ENCODE assay signal across 15 cellular contexts in genomic region chr19:51417807-51418152, GRCh38. TPM values are rescaled to one million over a fixed set of nuclear protein-coding genes. Genes with fewer than 3 reads are reported as not detected.
A peak's percentile ranks its signal among the peaks of the same experiment; 100 is the strongest.
DNase-seq lines count a peak whose midpoint lies in the region; ATAC-seq, FAIRE-seq and TF ChIP-seq lines count a peak whose summit lies in the region.
"Had no signal": no experiment of that assay in that cellular context is flagged by ENCODE, and none has a peak within 500 bp of the region (broad histone marks: within the 10 kb centered on the region; RNA-seq: fewer than 3 reads in every experiment).

No MANE protein-coding gene starts in this region.

- H3K27ac ChIP-seq in GM12878 (ENCODE audit: control insufficient read depth, insufficient read depth): peak overlapping the region; percentile 50
- H3K27ac ChIP-seq: C4-2B, uterus had no signal

- no peaks in the 10 kb centered on the region for H3K27me3 ChIP-seq in GM12878 (replicated peaks in 1 of 2; ENCODE audit: control insufficient read depth in 2 of 2, insufficient read depth in 2 of 2, low read length in 1 of 2)
- H3K27me3 ChIP-seq: uterus had no signal

- no peaks in the 10 kb centered on the region for H4K20me1 ChIP-seq in GM12878 (ENCODE audit: control insufficient read depth, insufficient read depth)

- H3K79me2 ChIP-seq in GM12878 (ENCODE audit: control insufficient read depth, insufficient read depth, low read length): no peaks in the 10 kb centered on the region

- H3K4me1 ChIP-seq in GM12878 (ENCODE audit: control insufficient read depth, insufficient read depth, low read length): peaks cover 16% of the 10 kb centered on the region
- H3K4me1 ChIP-seq: HAP-1, uterus had no signal

- no peak for TF ChIP-seq CTCF in GM12878 (IDR thresholded peaks at IDR 0.05 in 2 of 3, conservative IDR thresholded peaks at IDR 0.05 in 1 of 3; ENCODE audit: control insufficient read depth in 2 of 3, extremely low read depth in 1 of 3, insufficient read depth in 1 of 3, low read depth in 3 of 3, low read length in 3 of 3)

- no peaks in the 10 kb centered on the region for H3K36me3 ChIP-seq in GM12878 (ENCODE audit: control insufficient read depth in 2 of 2, insufficient read depth in 2 of 2, low read length in 1 of 2)
- H3K36me3 ChIP-seq: HAP-1, uterus had no signal

- TF ChIP-seq RAD21 in GM12878 (IDR thresholded peaks at IDR 0.05; ENCODE audit: insufficient read depth, low read depth, low read length): no peak

- in situ Hi-C loops in GM12878 (cut with MboI): no loop called here

- CTCF ChIA-PET in GM12878 (lab: Yijun Ruan, JAX): interaction anchor here (0.6 to 9.7 kb wide), 18 partner anchors 9 to 360 kb away, joined by 3 to 142 read pairs (median 6); partner anchors contain the start of genes LIM2 and NKG7

- TF ChIP-seq EP300 in GM12878 (IDR thresholded peaks at IDR 0.05; ENCODE audit: borderline replicate concordance in 1 of 2, control insufficient read depth in 1 of 2, low read depth in 2 of 2, low read length in 2 of 2): no peak

- H3K9me3 ChIP-seq in GM12878 (replicated peaks; ENCODE audit: control insufficient read depth, insufficient read depth, low read length): no peaks in the 10 kb centered on the region
- H3K9me3 ChIP-seq: HAP-1, uterus had no signal

- POLR2A ChIA-PET in GM12878 (lab: Charles Lee): interaction anchor here (0.8 to 2.9 kb wide), 7 partner anchors 10 to 79 kb away, joined by 3 to 37 read pairs (median 3); partner anchors contain the start of genes LIM2 and NKG7

- no TSS peak for BruUV-seq in GM12878 (replicated peaks; lab: Mats Ljungman, UMichigan)

- peak overlapping the region; percentile 88 for H3K4me2 ChIP-seq in GM12878 (ENCODE audit: control insufficient read depth, insufficient read depth)

- RAD21 ChIA-PET in GM12878 (lab: Charles Lee; ENCODE audit: unreplicated experiment): interaction anchor here (0.6 to 5.8 kb wide), 15 partner anchors 10 to 243 kb away, joined by 3 to 51 read pairs (median 6); partner anchors contain the start of gene NKG7

- DNase-seq in GDM1 (lab: John Stamatoyannopoulos, UW) (peak; percentile 41), GM12878 (ENCODE audit: low read depth, low spot score) (no peak), NCI-H187 (lab: John Stamatoyannopoulos, UW) (no peak), SHP77 treated with DMSO at 0.1 percent for 48 hours (lab: John Stamatoyannopoulos, UW) (no peak)
- DNase-seq: kidney glomerular epithelial cell, NCI-H2029 treated with DMSO at 0.1 percent for 48 hours, PC-3, uterus had no signal

- intact Hi-C loops in GM12878 (cut with micrococcal nuclease; ENCODE audit: unreplicated experiment): loop anchor here (2.0 kb wide), 2 partner anchors 23 kb away; no protein-coding TSS in a partner anchor

- H2AFZ ChIP-seq in GM12878 (ENCODE audit: control insufficient read depth, low read depth, low read length): peak overlapping the region; percentile 78

- FAIRE-seq in GM12878 (lab: Jason Lieb, UNC): no peak

- ATAC-seq in GM19452 (IDR thresholded peaks at IDR 0.05; ENCODE audit: unreplicated experiment) (peak; percentile 24), HG03139 (IDR thresholded peaks at IDR 0.05; ENCODE audit: unreplicated experiment) (peak; percentile 11), GM12878 (peak; percentile 73), GM19324 (IDR thresholded peaks at IDR 0.05; ENCODE audit: low FRiP score, unreplicated experiment) (no peak), GM18520 (IDR thresholded peaks at IDR 0.05; ENCODE audit: unreplicated experiment) (no peak)

- H3K9ac ChIP-seq in GM12878 (ENCODE audit: control insufficient read depth, insufficient read depth, low read length): peak overlapping the region; percentile 48; the same call in 1 of the 2 replicates

- peak overlapping the region; percentile 49; the same call in 1 of the 2 replicates for H3K4me3 ChIP-seq in GM12878
- H3K4me3 ChIP-seq: HAP-1, uterus had no signal

- SMC1A ChIA-PET in GM12878 (lab: Charles Lee; ENCODE audit: uncharacterized antibody, unreplicated experiment): interaction anchor here (0.7 to 2.9 kb wide), 18 partner anchors 10 to 360 kb away, joined by 3 to 43 read pairs (median 6); no protein-coding TSS in a partner anchor

- 0% methylated on average over 3 of the region's 3 CpGs for WGBS in GM12878 (ENCODE audit: insufficient coverage, insufficient replicate concordance, low lambda C conversion rate, missing lambda C conversion rate)

- TF ChIP-seq POLR2A in GM12878 (IDR thresholded peaks at IDR 0.05; ENCODE audit: low read depth, low read length): no peak

RNA-seq across cellular contexts. Expression of gene SIGLEC10, which starts 0.3 kb away (rescaled TPM):
- 27.2 and 31.5 TPM in 2 replicates for total RNA-seq in GM12878 (2013; cell fraction: nucleolus; rRNA removed)
- 11.3 and 13.0 TPM in 2 replicates for total RNA-seq in GM12878 (2014; rRNA removed)
- total RNA-seq in GM12878 (2014; rRNA removed; fragmentation: Illumina TruSeq; extraction: Trizol): 7.0 and 7.7 TPM in 2 replicates
- 12.2 and 13.3 TPM in 2 replicates for total RNA-seq in GM12878 (2021)
- polyA plus RNA-seq in GM12878 (2011; ENCODE audit: low read depth): 5.6 TPM
- polyA plus RNA-seq in GM12878 (2011; rRNA removed): 1.4 and 2.3 TPM in 2 replicates
- 1.6 and 2.1 TPM in 2 replicates for polyA plus RNA-seq in GM12878 (2011; cell fraction: cytosol; rRNA removed)
- 2.3 and 4.2 TPM in 2 replicates for polyA plus RNA-seq in GM12878 (2011; cell fraction: nucleus; rRNA removed)
- polyA plus RNA-seq in GM12878 (2012): 7.1 and 14.4 TPM in 2 replicates
- 13.0 and 16.8 TPM in 2 replicates for polyA plus RNA-seq in GM12878 (2014; fragmentation: Illumina TruSeq; extraction: Trizol)
- polyA plus RNA-seq in GM12878 (2014; fragmentation: Nextera tagmentation; extraction: Ambion mirVana): 1 to 10 TPM; 2.5 to 3.0 TPM
- 12.9 and 14.8 TPM in 2 replicates for polyA plus RNA-seq in GM12878 (2014; rRNA removed)
- polyA plus RNA-seq in GM12878 (2016; fragmentation: Nextera tagmentation; extraction: Ambion mirVana): 1 to 10 TPM; 7.5 to 7.9 TPM
- 0.66 and 2.3 TPM in 2 replicates for polyA minus RNA-seq in GM12878 (2011; rRNA and poly(A)+ RNA removed)
- 0.67 and 0.94 TPM in 2 replicates for polyA minus RNA-seq in GM12878 (2011; cell fraction: cytosol; rRNA and poly(A)+ RNA removed)
- 0.73 and 0.96 TPM in 2 replicates for polyA minus RNA-seq in GM12878 (2011; cell fraction: nucleus; rRNA and poly(A)+ RNA removed)
- total RNA-seq: PC-3, pulmonary artery endothelial cell had no signal

RNA-seq across cellular contexts. Expression of gene C19orf84, which starts 27.4 kb away (rescaled TPM):
- total RNA-seq in GM12878 (2013; cell fraction: nucleolus; rRNA removed): not detected in 2 replicates
- 0.11 TPM in 1 of 2 replicates, not detected in the other for total RNA-seq in GM12878 (2014; rRNA removed)
- not detected in 2 replicates for total RNA-seq in GM12878 (2014; rRNA removed; fragmentation: Illumina TruSeq; extraction: Trizol)
- total RNA-seq in GM12878 (2021): 0.21 and 0.29 TPM in 2 replicates
- not detected for polyA plus RNA-seq in GM12878 (2011; ENCODE audit: low read depth)
- 0.08 TPM in 1 of 2 replicates, not detected in the other for polyA plus RNA-seq in GM12878 (2011; rRNA removed)
- polyA plus RNA-seq in GM12878 (2011; cell fraction: cytosol; rRNA removed): 0.07 TPM in 1 of 2 replicates, not detected in the other
- 0.13 TPM in 2 replicates for polyA plus RNA-seq in GM12878 (2011; cell fraction: nucleus; rRNA removed)
- 0.20 and 0.27 TPM in 2 replicates for polyA plus RNA-seq in GM12878 (2012)
- polyA plus RNA-seq in GM12878 (2014; fragmentation: Illumina TruSeq; extraction: Trizol): 0.10 and 0.46 TPM in 2 replicates
- polyA plus RNA-seq in GM12878 (2014; fragmentation: Nextera tagmentation; extraction: Ambion mirVana): not detected
- 0.15 TPM in 1 of 2 replicates, not detected in the other for polyA plus RNA-seq in GM12878 (2014; rRNA removed)
- under 1 TPM; 0.09 to 0.35 TPM for polyA plus RNA-seq in GM12878 (2016; fragmentation: Nextera tagmentation; extraction: Ambion mirVana)
- polyA minus RNA-seq in GM12878 (2011; rRNA and poly(A)+ RNA removed): not detected in 2 replicates
- polyA minus RNA-seq in GM12878 (2011; cell fraction: cytosol; rRNA and poly(A)+ RNA removed): not detected in 2 replicates
- not detected in 2 replicates for polyA minus RNA-seq in GM12878 (2011; cell fraction: nucleus; rRNA and poly(A)+ RNA removed)
- total RNA-seq: PC-3, pulmonary artery endothelial cell, uterus had no signal

RNA-seq across cellular contexts. Expression of gene LIM2, which starts 30.0 kb away (rescaled TPM):
- total RNA-seq in GM12878 (2013; cell fraction: nucleolus; rRNA removed): not detected in 2 replicates
- not detected in 2 replicates for total RNA-seq in GM12878 (2014; rRNA removed)
- not detected in 2 replicates for total RNA-seq in GM12878 (2014; rRNA removed; fragmentation: Illumina TruSeq; extraction: Trizol)
- total RNA-seq in GM12878 (2021): not detected in 2 replicates
- not detected for polyA plus RNA-seq in GM12878 (2011; ENCODE audit: low read depth)
- not detected in 2 replicates for polyA plus RNA-seq in GM12878 (2011; rRNA removed)
- not detected in 2 replicates for polyA plus RNA-seq in GM12878 (2011; cell fraction: cytosol; rRNA removed)
- not detected in 2 replicates for polyA plus RNA-seq in GM12878 (2011; cell fraction: nucleus; rRNA removed)
- polyA plus RNA-seq in GM12878 (2012): not detected in 2 replicates
- polyA plus RNA-seq in GM12878 (2014; fragmentation: Illumina TruSeq; extraction: Trizol): not detected in 2 replicates
- polyA plus RNA-seq in GM12878 (2014; fragmentation: Nextera tagmentation; extraction: Ambion mirVana): not detected
- polyA plus RNA-seq in GM12878 (2014; rRNA removed): not detected in 2 replicates
- not detected for polyA plus RNA-seq in GM12878 (2016; fragmentation: Nextera tagmentation; extraction: Ambion mirVana)
- polyA minus RNA-seq in GM12878 (2011; rRNA and poly(A)+ RNA removed): not detected in 2 replicates
- not detected in 2 replicates for polyA minus RNA-seq in GM12878 (2011; cell fraction: cytosol; rRNA and poly(A)+ RNA removed)
- polyA minus RNA-seq in GM12878 (2011; cell fraction: nucleus; rRNA and poly(A)+ RNA removed): not detected in 2 replicates
- total RNA-seq: PC-3, pulmonary artery endothelial cell, uterus had no signal

RNA-seq across cellular contexts. Expression of gene SIGLEC8, which starts 40.5 kb away (rescaled TPM):
- total RNA-seq in GM12878 (2013; cell fraction: nucleolus; rRNA removed): not detected in 2 replicates
- total RNA-seq in GM12878 (2014; rRNA removed): not detected in 2 replicates
- total RNA-seq in GM12878 (2014; rRNA removed; fragmentation: Illumina TruSeq; extraction: Trizol): not detected in 2 replicates
- not detected in 2 replicates for total RNA-seq in GM12878 (2021)
- not detected for polyA plus RNA-seq in GM12878 (2011; ENCODE audit: low read depth)
- polyA plus RNA-seq in GM12878 (2011; rRNA removed): not detected in 2 replicates
- not detected in 2 replicates for polyA plus RNA-seq in GM12878 (2011; cell fraction: cytosol; rRNA removed)
- not detected in 2 replicates for polyA plus RNA-seq in GM12878 (2011; cell fraction: nucleus; rRNA removed)
- polyA plus RNA-seq in GM12878 (2012): not detected in 2 replicates
- not detected in 2 replicates for polyA plus RNA-seq in GM12878 (2014; fragmentation: Illumina TruSeq; extraction: Trizol)
- not detected for polyA plus RNA-seq in GM12878 (2014; fragmentation: Nextera tagmentation; extraction: Ambion mirVana)
- not detected in 2 replicates for polyA plus RNA-seq in GM12878 (2014; rRNA removed)
- polyA plus RNA-seq in GM12878 (2016; fragmentation: Nextera tagmentation; extraction: Ambion mirVana): not detected
- polyA minus RNA-seq in GM12878 (2011; rRNA and poly(A)+ RNA removed): not detected in 2 replicates
- polyA minus RNA-seq in GM12878 (2011; cell fraction: cytosol; rRNA and poly(A)+ RNA removed): not detected in 2 replicates
- not detected in 2 replicates for polyA minus RNA-seq in GM12878 (2011; cell fraction: nucleus; rRNA and poly(A)+ RNA removed)
- total RNA-seq: PC-3, pulmonary artery endothelial cell had no signal

RNA-seq across cellular contexts. Expression of gene NKG7, which starts 45.3 kb away (rescaled TPM):
- total RNA-seq in GM12878 (2013; cell fraction: nucleolus; rRNA removed): 9.1 and 11.9 TPM in 2 replicates
- total RNA-seq in GM12878 (2014; rRNA removed) (16.2 and 17.1 TPM in 2 replicates), GM12878 (2014; rRNA removed; fragmentation: Illumina TruSeq; extraction: Trizol) (10.0 and 11.3 TPM in 2 replicates), GM12878 (2021) (21.0 and 23.1 TPM in 2 replicates)
- 14.2 TPM for polyA plus RNA-seq in GM12878 (2011; ENCODE audit: low read depth)
- polyA plus RNA-seq in GM12878 (2011; rRNA removed) (5.2 and 14.4 TPM in 2 replicates), GM12878 (2014; fragmentation: Illumina TruSeq; extraction: Trizol) (5.0 and 15.7 TPM in 2 replicates), GM12878 (2014; fragmentation: Nextera tagmentation; extraction: Ambion mirVana) (10 to 100 TPM; 35.1 to 48.7 TPM), GM12878 (2014; rRNA removed) (27.3 and 29.5 TPM in 2 replicates), GM12878 (2016; fragmentation: Nextera tagmentation; extraction: Ambion mirVana) (10 to 100 TPM; 21.5 to 24.7 TPM)
- 35.2 and 42.2 TPM in 2 replicates for polyA plus RNA-seq in GM12878 (2011; cell fraction: cytosol; rRNA removed)
- 16.2 and 16.7 TPM in 2 replicates for polyA plus RNA-seq in GM12878 (2011; cell fraction: nucleus; rRNA removed)
- polyA plus RNA-seq in GM12878 (2012): 16.0 and 18.5 TPM in 2 replicates
- 11.3 and 26.5 TPM in 2 replicates for polyA minus RNA-seq in GM12878 (2011; rRNA and poly(A)+ RNA removed)
- polyA minus RNA-seq in GM12878 (2011; cell fraction: cytosol; rRNA and poly(A)+ RNA removed): 6.7 and 9.8 TPM in 2 replicates
- polyA minus RNA-seq in GM12878 (2011; cell fraction: nucleus; rRNA and poly(A)+ RNA removed): 7.6 and 10.2 TPM in 2 replicates
- total RNA-seq: PC-3, pulmonary artery endothelial cell had no signal

Comparison
In these comparisons a context has a peak if more than half of its experiments do, and no peak if none do; other contexts are left out.
1. ATAC-seq: peak in GM19452 (single experiment), HG03139 (single experiment) and GM12878 (single experiment); none in GM19324 (single experiment) and GM18520 (single experiment).